8 cellular contexts compared by ENCODE assay signal in the genomic region with DNA sequence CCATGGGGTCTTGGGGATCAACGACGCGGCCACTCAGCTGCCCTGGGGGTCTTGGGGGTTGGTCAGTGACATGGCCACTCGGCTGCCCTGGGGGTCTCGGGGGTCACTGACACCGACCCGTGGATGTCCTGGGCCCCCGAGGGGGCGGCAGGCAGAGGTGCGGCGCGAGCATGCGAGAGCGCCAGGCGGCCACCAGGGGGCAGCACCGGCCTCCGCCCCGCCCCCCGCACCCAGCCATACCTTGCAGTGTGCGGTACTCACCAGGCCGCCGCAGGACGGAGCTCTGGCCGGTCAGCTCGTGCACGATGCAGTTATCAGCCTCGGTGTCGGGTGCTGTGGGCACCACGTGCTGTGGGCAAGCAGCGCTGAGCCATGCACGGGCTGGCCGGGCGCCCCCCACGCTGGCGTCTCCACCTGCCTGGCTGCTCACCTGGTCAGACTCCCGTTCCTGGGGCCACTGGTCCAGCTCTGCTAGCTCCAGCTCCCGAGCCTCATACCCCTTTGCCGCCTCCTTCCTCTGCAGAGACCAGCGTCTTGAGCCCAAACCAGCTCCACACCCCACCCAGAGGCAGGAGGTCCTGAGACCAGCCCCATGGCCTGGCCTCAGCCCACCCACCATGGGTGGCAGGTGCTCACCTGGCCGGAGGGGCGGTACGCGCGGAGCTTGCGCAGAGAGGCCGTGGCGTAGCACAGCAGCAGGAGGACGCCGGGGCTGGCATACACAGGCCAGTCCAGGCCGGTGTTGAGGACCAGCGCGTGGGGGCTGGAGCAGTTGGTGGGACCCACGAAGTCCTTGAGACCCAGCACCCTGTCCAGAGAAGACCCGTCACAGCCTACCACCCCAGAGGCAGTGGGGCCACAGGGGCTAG. TPM values are rescaled to one million over a fixed set of nuclear protein-coding genes. Genes with fewer than 3 reads are reported as not detected.
DNase-seq lines count a peak whose midpoint lies in the region; ATAC-seq and TF ChIP-seq lines count a peak whose summit lies in the region.

No MANE protein-coding gene starts in this region.

- H3K36me3 ChIP-seq in HAP-1 (replicated peaks) (peaks cover 67% of the 10 kb centered on the region), OCI-LY3 (replicated peaks; ENCODE audit: low read depth, low read length) (no peaks in the 10 kb centered on the region), esophagus squamous epithelium (peaks cover 29 to 88% (median 52%) of the 10 kb centered on the region in 3 donors), neural progenitor cell (no peaks in the 10 kb centered on the region)

- peak; percentile 38 for DNase-seq in DMS79 (lab: John Stamatoyannopoulos, UW)
- peak; percentile 66 to 90 for DNase-seq in HAP-1 (ENCODE audit: low spot score in 2 of 2)
- DNase-seq in activated T-cell treated with anti-CD3 and anti-CD28 coated beads for 48 hours (ENCODE audit: low read depth): peak; percentile 62
- DNase-seq in esophagus squamous epithelium (lab: John Stamatoyannopoulos, UW): no peak
- DNase-seq in neural progenitor cell (ENCODE audit: low spot score): peak; percentile 81
- DNase-seq in substantia nigra (lab: John Stamatoyannopoulos, UW): peak in 35 of 49 donors; percentile 5 to 79 (median 35)

- peak; percentile 87 for TF ChIP-seq CTCF in OCI-LY3 (IDR thresholded peaks at IDR 0.05; ENCODE audit: low read depth, low read length)
- TF ChIP-seq CTCF in esophagus squamous epithelium (IDR thresholded peaks at IDR 0.05): peak; percentile 96 to 100 (median 100)
- TF ChIP-seq CTCF in neural progenitor cell (IDR thresholded peaks at IDR 0.05): peak; percentile 94

- H3K27me3 Mint-ChIP-seq in neural progenitor cell (ENCODE audit: insufficient read depth, low read depth): no peaks in the 10 kb centered on the region

- no peak overlapping the region for H3K4me3 ChIP-seq in HAP-1
- no peak overlapping the region for H3K4me3 ChIP-seq in OCI-LY3 (ENCODE audit: low read length)
- no peak overlapping the region for H3K4me3 ChIP-seq in esophagus squamous epithelium
- no peak overlapping the region for H3K4me3 ChIP-seq in neural progenitor cell

- H3K9me3 ChIP-seq in HAP-1: no peaks in the 10 kb centered on the region
- H3K9me3 ChIP-seq in OCI-LY3 (ENCODE audit: insufficient read depth, low read length): no peaks in the 10 kb centered on the region
- H3K9me3 ChIP-seq in esophagus squamous epithelium: no peaks in the 10 kb centered on the region
- H3K9me3 ChIP-seq in neural progenitor cell (ENCODE audit: low read depth): no peaks in the 10 kb centered on the region

- H3K27ac ChIP-seq in OCI-LY3 (ENCODE audit: low read length): no peak overlapping the region
- H3K27ac ChIP-seq in esophagus squamous epithelium: peak overlapping the region in 1 of 4 donors; percentile 17
- H3K27ac ChIP-seq in neural progenitor cell: no peak overlapping the region
- H3K27ac ChIP-seq in substantia nigra (ENCODE audit: low read depth, low read length, poor library complexity, severe bottlenecking): no peak overlapping the region

- H2AFZ ChIP-seq in OCI-LY3 (ENCODE audit: low read depth, low read length): no peak overlapping the region
- H2AFZ ChIP-seq in neural progenitor cell (replicated peaks): no peak overlapping the region

- no peaks in the 10 kb centered on the region for H3K27me3 ChIP-seq in HAP-1 (ENCODE audit: low read depth)
- no peaks in the 10 kb centered on the region for H3K27me3 ChIP-seq in OCI-LY3 (ENCODE audit: low read depth, low read length)
- H3K27me3 ChIP-seq in esophagus squamous epithelium: no peaks in the 10 kb centered on the region
- no peaks in the 10 kb centered on the region for H3K27me3 ChIP-seq in neural progenitor cell

- WGBS in esophagus squamous epithelium, 2 donors: 16% methylated on average over 9 of the region's 54 CpGs; no CpG with 5 or more reads in 1 of the 2 donors

- no peaks in the 10 kb centered on the region for H3F3A ChIP-seq in neural progenitor cell (ENCODE audit: low read depth)

- H3K4me3 Mint-ChIP-seq in neural progenitor cell: no peak overlapping the region

- H3K4me1 Mint-ChIP-seq in neural progenitor cell: peaks cover 2% of the 10 kb centered on the region

- no peak for ATAC-seq in HG02938 (IDR thresholded peaks at IDR 0.05; ENCODE audit: unreplicated experiment)

- peaks cover 17% of the 10 kb centered on the region; the same call in 1 of the 2 replicates for H4K20me1 ChIP-seq in OCI-LY3 (ENCODE audit: insufficient read depth, low read length)
- no peaks in the 10 kb centered on the region for H4K20me1 ChIP-seq in neural progenitor cell (ENCODE audit: low read depth)

- H3K4me2 ChIP-seq in OCI-LY3 (ENCODE audit: low read length) (peak overlapping the region; percentile 38), neural progenitor cell (peak overlapping the region; percentile 63)

- H3K36me3 Mint-ChIP-seq in neural progenitor cell: no peaks in the 10 kb centered on the region

- TF ChIP-seq POLR2A in esophagus squamous epithelium (IDR thresholded peaks at IDR 0.05): no peak

- H3K79me2 ChIP-seq in OCI-LY3 (ENCODE audit: low read length) (no peaks in the 10 kb centered on the region), neural progenitor cell (ENCODE audit: low read depth) (no peaks in the 10 kb centered on the region)

- H3K27ac Mint-ChIP-seq in neural progenitor cell: no peak overlapping the region

- in situ Hi-C loops in HAP-1 (cut with MboI; ENCODE audit: low sequenced_read_pairs): no loop called here

- no peaks in the 10 kb centered on the region for H3K9me3 Mint-ChIP-seq in neural progenitor cell

- H3K4me1 ChIP-seq in HAP-1 (no peaks in the 10 kb centered on the region), OCI-LY3 (ENCODE audit: low read length) (peaks cover 8% of the 10 kb centered on the region), esophagus squamous epithelium (peaks cover 7 to 37% (median 19%) of the 10 kb centered on the region in 3 donors), neural progenitor cell (no peaks in the 10 kb centered on the region)

- H3K9ac ChIP-seq in OCI-LY3 (ENCODE audit: low read length) (no peak overlapping the region), neural progenitor cell (no peak overlapping the region)

- intact Hi-C loops in esophagus squamous epithelium (cut with DNase I): loop anchor here (2.0 to 5.0 kb wide), 2 partner anchors 47 to 435 kb away; a partner anchor contains a TSS

RNA-seq across cellular contexts. Expression of a gene that starts 31.2 kb away (rescaled TPM):
- total RNA-seq in esophagus squamous epithelium: 10 to 100 TPM in 1 of 4 donors, 1 to 10 TPM in 3; 4.4 to 13.2 (median 6.3) TPM
- 4.7 and 11.0 TPM in 2 replicates for total RNA-seq in neural progenitor cell (ENCODE audit: low replicate concordance)

RNA-seq across cellular contexts. Expression of a gene that starts 31.3 kb away (rescaled TPM):
- total RNA-seq in esophagus squamous epithelium (10 to 100 TPM in 2 of 4 donors, 1 to 10 TPM in 2; 7.1 to 16.8 (median 9.6) TPM), neural progenitor cell (ENCODE audit: low replicate concordance) (11.1 and 30.1 TPM in 2 replicates)

RNA-seq across cellular contexts. Expression of a gene that starts 47.5 kb away (rescaled TPM):
- total RNA-seq in esophagus squamous epithelium (100 to 1,000 TPM in 2 of 4 donors, 10 to 100 TPM in 2; 46.0 to 131 (median 103) TPM), neural progenitor cell (ENCODE audit: low replicate concordance) (5.5 and 26.9 TPM in 2 replicates)

RNA-seq across cellular contexts. Expression of a gene that starts 51.2 kb away (rescaled TPM):
- total RNA-seq in esophagus squamous epithelium (under 1 TPM in 2 of 4 donors, not detected in 2; 0.23 to 0.95 TPM), neural progenitor cell (ENCODE audit: low replicate concordance) (0.71 TPM in 1 of 2 replicates, not detected in the other)
